In the genomic region with DNA sequence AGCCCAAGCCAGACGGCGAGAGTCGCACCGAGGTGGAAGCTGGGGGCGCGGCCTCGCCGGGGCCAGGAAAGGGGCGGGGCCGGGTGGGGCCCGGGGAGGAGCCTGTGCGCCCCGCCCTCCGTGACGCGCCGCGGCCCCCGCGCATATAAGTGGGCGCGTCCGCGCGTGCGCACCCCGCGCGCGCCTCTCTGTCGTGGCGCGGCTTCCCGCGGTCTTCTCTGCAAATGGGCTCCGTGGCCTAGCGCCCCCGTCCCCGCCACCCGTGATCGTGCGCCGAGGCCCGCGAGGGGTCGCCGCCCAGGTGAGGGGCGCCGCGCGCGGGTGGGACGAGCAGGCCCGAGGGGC, we compare ENCODE assay signal across 8 cellular contexts. TPM values are rescaled to one million over a fixed set of nuclear protein-coding genes. Genes with fewer than 3 reads are reported as not detected.
DNase-seq lines count a peak whose midpoint lies in the region; ATAC-seq, FAIRE-seq and TF ChIP-seq lines count a peak whose summit lies in the region.

A gene with protein sequence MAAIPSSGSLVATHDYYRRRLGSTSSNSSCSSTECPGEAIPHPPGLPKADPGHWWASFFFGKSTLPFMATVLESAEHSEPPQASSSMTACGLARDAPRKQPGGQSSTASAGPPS (plus strand): TSS at position 172 of the 345 bp plus-strand sequence. CDS start 544 bp downstream, outside the sequence.

- CTCF ChIA-PET in H1 (lab: Charles Lee; ENCODE audit: partially characterized antibody): interaction anchor here (1.5 to 4.2 kb wide), 4 partner anchors 15 to 73 kb away, joined by 4 to 28 read pairs (median 11); a partner anchor contains a TSS

- TF ChIP-seq RAD21 in H1 (IDR thresholded peaks at IDR 0.05 in 1 of 2, conservative IDR thresholded peaks at IDR 0.05 in 1 of 2; ENCODE audit: low read depth in 2 of 2, low read length in 2 of 2): no peak

- H3K4me1 ChIP-seq in H1 (replicated peaks in 1 of 4; ENCODE audit: control insufficient read depth in 3 of 4, insufficient read depth in 4 of 4, low read length in 3 of 4): peaks cover 0 to 21% (median 10%) of the 10 kb centered on the region in 4 experiments; a peak in 5 of 7 replicates
- no peaks in the 10 kb centered on the region for H3K4me1 ChIP-seq in mesendoderm (ENCODE audit: control insufficient read depth, low read depth, low read length)

- H3K36me3 ChIP-seq in H1 (ENCODE audit: control insufficient read depth in 2 of 4, insufficient read depth in 4 of 4, low read length in 3 of 4): peaks cover 0 to 14% (median 0%) of the 10 kb centered on the region in 4 experiments; a peak in 2 of 8 replicates
- H3K36me3 ChIP-seq in mesendoderm (ENCODE audit: control insufficient read depth, insufficient read depth, low read length): no peaks in the 10 kb centered on the region

- H3K56ac ChIP-seq in H1 (replicated peaks; ENCODE audit: insufficient read length, low read depth, low read length): peak within 1 kb of the TSS; percentile 69
- peak within 1 kb of the TSS; percentile 95 for H3K56ac ChIP-seq in mesendoderm (ENCODE audit: low read length)

- H3K79me2 ChIP-seq in H1 (ENCODE audit: control insufficient read depth in 1 of 2, insufficient read depth in 2 of 2, low read length in 2 of 2): peaks cover 0 to 4% of the 10 kb centered on the region in 2 experiments; a peak in 1 of 4 replicates
- peaks cover 4% of the 10 kb centered on the region for H3K79me2 ChIP-seq in mesendoderm (ENCODE audit: control insufficient read depth, insufficient read depth, low read length)

- H2BK120ac ChIP-seq in H1 (replicated peaks; ENCODE audit: low read depth, low read length) (peak within 1 kb of the TSS; percentile 13), mesendoderm (ENCODE audit: low read depth, low read length) (no peak within 1 kb of the TSS)

- peak; percentile 70 to 87 for TF ChIP-seq POLR2A in H1 (IDR thresholded peaks at IDR 0.05; ENCODE audit: control extremely low read depth in 1 of 2, low read depth in 2 of 2, low read length in 2 of 2)

- H4K8ac ChIP-seq in H1 (ENCODE audit: extremely low read depth, insufficient read depth, low read length): peak within 1 kb of the TSS; percentile 99
- H4K8ac ChIP-seq in mesendoderm (ENCODE audit: low read depth, low read length): no peak within 1 kb of the TSS

- peaks cover 3 to 22% of the 10 kb centered on the region in 2 experiments for H4K20me1 ChIP-seq in H1 (replicated peaks in 1 of 2; ENCODE audit: control insufficient read depth in 1 of 2, insufficient read depth in 2 of 2, low read length in 2 of 2)

- H2BK12ac ChIP-seq in H1 (ENCODE audit: low read depth, low read length): 0 out of 2 replicates have a peak within 1 kb of the TSS, but pooled peaks have one; percentile 75

- H3K9ac ChIP-seq in H1 (replicated peaks in 1 of 4; ENCODE audit: extremely low read depth in 1 of 4, low read depth in 3 of 4, low read length in 3 of 4) (peak within 1 kb of the TSS; percentile 80 to 97 (median 90)), mesendoderm (ENCODE audit: low read length) (peak within 1 kb of the TSS; percentile 97)

- ATAC-seq in GM18868 (IDR thresholded peaks at IDR 0.05; ENCODE audit: unreplicated experiment) (peak; percentile 62), HG03103 (IDR thresholded peaks at IDR 0.05; ENCODE audit: low read depth, unreplicated experiment) (peak; percentile 54)

- H3K23ac ChIP-seq in H1 (ENCODE audit: insufficient read length) (no peak within 1 kb of the TSS), mesendoderm (ENCODE audit: low read length) (no peak within 1 kb of the TSS)

- H2BK20ac ChIP-seq in H1 (ENCODE audit: low read length): no peak within 1 kb of the TSS

- peak within 1 kb of the TSS; percentile 87 for H3K27ac ChIP-seq in H1 (ENCODE audit: low read depth, low read length)
- peak within 1 kb of the TSS; percentile 36 for H3K27ac ChIP-seq in mesendoderm (ENCODE audit: low read depth, low read length)

- POLR2A ChIA-PET in H1 (lab: Charles Lee; ENCODE audit: partially characterized antibody): interaction anchor here (0.6 to 4.6 kb wide), 26 partner anchors 9 to 453 kb away, joined by 3 to 59 read pairs (median 5); a partner anchor contains a TSS

- peak within 1 kb of the TSS; percentile 75 for H2BK5ac ChIP-seq in H1 (ENCODE audit: low read depth, low read length)
- H2BK5ac ChIP-seq in mesendoderm (ENCODE audit: low read length): no peak within 1 kb of the TSS

- H3K27me3 ChIP-seq in H1 (replicated peaks in 1 of 4; ENCODE audit: control insufficient read depth in 3 of 4, extremely low read depth in 1 of 4, insufficient read depth in 3 of 4, low read length in 3 of 4) (peaks cover 0 to 6% (median under 1%) of the 10 kb centered on the region in 4 experiments; a peak in 2 of 7 replicates), mesendoderm (ENCODE audit: insufficient read depth, low read length, poor library complexity) (no peaks in the 10 kb centered on the region)

- peak within 1 kb of the TSS; percentile 71 for H3K18ac ChIP-seq in H1 (ENCODE audit: extremely low read depth, low read length)
- H3K18ac ChIP-seq in mesendoderm (ENCODE audit: low read length): peak within 1 kb of the TSS; percentile 62

- FAIRE-seq in H1 (lab: Jason Lieb, UNC): no peak

- H3K4me2 ChIP-seq in H1 (ENCODE audit: insufficient read depth in 1 of 2, low read depth in 2 of 2, low read length in 2 of 2) (peak within 1 kb of the TSS; percentile 68 to 97), mesendoderm (ENCODE audit: low read length) (peak within 1 kb of the TSS; percentile 96)

- no peak within 1 kb of the TSS for H3K14ac ChIP-seq in H1 (ENCODE audit: insufficient read length)

- WGBS in H1 (ENCODE audit: extremely low coverage in 1 of 2, insufficient coverage in 1 of 2, insufficient read length in 1 of 2, insufficient replicate concordance in 2 of 2, low coverage in 1 of 2, low lambda C conversion rate in 2 of 2, missing lambda C conversion rate in 1 of 2), 2 experiments: 2% methylated on average over 15 of the region's 54 CpGs; no CpG with 5 or more reads in 1 of the 2 experiments
- no CpG with 5 or more reads among the region's 54 CpGs for WGBS in mesendoderm (ENCODE audit: extremely low coverage, insufficient coverage, low lambda C conversion rate)

- no peak for TF ChIP-seq CTCF in H1 (IDR thresholded peaks at IDR 0.05; ENCODE audit: control extremely low read depth in 1 of 3, insufficient read depth in 1 of 3, low read depth in 1 of 3, low read length in 3 of 3)

- peak within 1 kb of the TSS; percentile 93 for H4K91ac ChIP-seq in H1 (replicated peaks; ENCODE audit: insufficient read length, low read length)

- no peak within 1 kb of the TSS for H2AFZ ChIP-seq in H1 (ENCODE audit: low read length)

- H2AK5ac ChIP-seq in H1 (ENCODE audit: low read depth, low read length): no peak within 1 kb of the TSS
- no peak within 1 kb of the TSS for H2AK5ac ChIP-seq in mesendoderm (ENCODE audit: low read length)

- H3K9me3 ChIP-seq in H1 (ENCODE audit: insufficient read depth in 2 of 2, low read depth in 1 of 2, low read length in 1 of 2): no peaks in the 10 kb centered on the region

- H3K23me2 ChIP-seq in H1 (ENCODE audit: low read depth, low read length): peaks cover 17% of the 10 kb centered on the region; the same call in 1 of the 2 replicates

- H3K79me1 ChIP-seq in H1 (ENCODE audit: low read depth, low read length) (peaks cover 7% of the 10 kb centered on the region; the same call in 1 of the 2 replicates), mesendoderm (ENCODE audit: low read length) (peaks cover 12% of the 10 kb centered on the region)

- H3K4me3 ChIP-seq in H1 (ENCODE audit: extremely low read depth in 1 of 4, insufficient read depth in 2 of 4, low read depth in 3 of 4, low read length in 4 of 4): peak within 1 kb of the TSS; percentile 66 to 99 (median 88)
- H3K4me3 ChIP-seq in mesendoderm (ENCODE audit: low read length): peak within 1 kb of the TSS; percentile 82

- H3K4ac ChIP-seq in H1 (replicated peaks; ENCODE audit: insufficient read length, low read depth, low read length) (peak within 1 kb of the TSS; percentile 38), mesendoderm (ENCODE audit: low read depth, low read length) (peak within 1 kb of the TSS; percentile 1)

- DNase-seq in AG08396 (ENCODE audit: low spot score) (peak; percentile 100), NCI-H82 treated with DMSO at 0.1 percent for 48 hours (lab: John Stamatoyannopoulos, UW; ENCODE audit: unreplicated experiment) (peak; percentile 23), H1 (ENCODE audit: low read depth in 1 of 2, low spot score in 2 of 2) (peak; percentile 39 to 88), mesendoderm (peak; percentile 84)
- peak; percentile 69 to 80 (median 79) for DNase-seq in activated CD8-positive, alpha-beta memory T cell treated with anti-CD3 and anti-CD28 coated beads for 48 hours (ENCODE audit: low read depth in 2 of 3, low spot score in 2 of 3)
- peak; percentile 74 for DNase-seq in stimulated activated CD8-positive, alpha-beta memory T cell treated with anti-CD3 and anti-CD28 coated beads, Interleukin-12 subunit alpha, Interleukin-12 subunit beta, amount 100 ng/mL, for 1 hour (ENCODE audit: low read depth)

- H2BK15ac ChIP-seq in H1 (ENCODE audit: low read length) (peak within 1 kb of the TSS; percentile 9; the same call in 1 of the 2 replicates), mesendoderm (replicated peaks; ENCODE audit: low read depth) (no peak within 1 kb of the TSS)

- TF ChIP-seq EP300 in H1 (IDR thresholded peaks at IDR 0.05; ENCODE audit: borderline replicate concordance in 1 of 2, low read depth in 2 of 2, low read length in 2 of 2): no peak

- H4K5ac ChIP-seq in H1 (ENCODE audit: insufficient read length, low read depth, low read length): peak within 1 kb of the TSS; percentile 48
- no peak within 1 kb of the TSS for H4K5ac ChIP-seq in mesendoderm (ENCODE audit: low read length)

TF ChIP-seq in H1, 55 proteins besides CTCF, POLR2A, EP300 and RAD21 (continues in another document):
- TF ChIP-seq HDAC6 (IDR thresholded peaks at IDR 0.05; ENCODE audit: low read depth, low read length) (no peak), SP2 (IDR thresholded peaks at IDR 0.05; ENCODE audit: low read length) (no peak)
- TF ChIP-seq, protein P1, sequence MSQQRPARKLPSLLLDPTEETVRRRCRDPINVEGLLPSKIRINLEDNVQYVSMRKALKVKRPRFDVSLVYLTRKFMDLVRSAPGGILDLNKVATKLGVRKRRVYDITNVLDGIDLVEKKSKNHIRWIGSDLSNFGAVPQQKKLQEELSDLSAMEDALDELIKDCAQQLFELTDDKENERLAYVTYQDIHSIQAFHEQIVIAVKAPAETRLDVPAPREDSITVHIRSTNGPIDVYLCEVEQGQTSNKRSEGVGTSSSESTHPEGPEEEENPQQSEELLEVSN (IDR thresholded peaks at IDR 0.05): no peak

RNA-seq across cellular contexts. Expression of the gene that starts here (rescaled TPM):
- total RNA-seq in H1 (2021; fragmentation: NEBNext Ultra II Directional; extraction: Animal tissue kit (Norgen Biotek cat#: 25700)): 125 and 138 TPM in 2 replicates
- 30.5 and 49.9 TPM in 2 replicates for polyA plus RNA-seq in H1 (2011; rRNA removed)
- 13.6 TPM for polyA plus RNA-seq in H1 (2011; cell fraction: cytosol; rRNA removed)
- 40.2 TPM for polyA plus RNA-seq in H1 (2011; cell fraction: nucleus; rRNA removed)
- 38.8 to 127 TPM (median 112 TPM) in 4 replicates for polyA plus RNA-seq in H1 (2012, experiment 1 of 2)
- polyA plus RNA-seq in H1 (2012, experiment 2 of 2): 66.7 TPM
- 147 TPM for polyA plus RNA-seq in H1 (2013, experiment 1 of 2)
- 151 TPM for polyA plus RNA-seq in H1 (2013, experiment 2 of 2)
- polyA minus RNA-seq in H1 (2011; rRNA and poly(A)+ RNA removed): 2.8 and 4.9 TPM in 2 replicates
- 109 TPM for polyA minus RNA-seq in H1 (2011; cell fraction: cytosol; rRNA and poly(A)+ RNA removed)
- polyA minus RNA-seq in H1 (2011; cell fraction: nucleus; rRNA and poly(A)+ RNA removed): 58.7 TPM
- polyA plus RNA-seq in mesendoderm (2013, experiment 1 of 2): 145 TPM
- polyA plus RNA-seq in mesendoderm (2013, experiment 2 of 2): 147 TPM

Comparison
In these comparisons a context has a peak if more than half of its experiments do, and no peak if none do; other contexts are left out.
1. Peak in every context shown above with its lines: DNase-seq, ATAC-seq, H3K4me3 ChIP-seq and H3K27ac ChIP-seq.
2. DNase-seq: peak in every context shown above with its lines; median percentile 100 in AG08396; 84 in mesendoderm; 79 in activated CD8-positive, alpha-beta memory T cell treated with anti-CD3 and anti-CD28 coated beads for 48 hours; 74 in stimulated activated CD8-positive, alpha-beta memory T cell treated with anti-CD3 and anti-CD28 coated beads, Interleukin-12 subunit alpha, Interleukin-12 subunit beta, amount 100 ng/mL, for 1 hour; 64 in H1; 23 in NCI-H82 treated with DMSO at 0.1 percent for 48 hours.